ENCODE assay signal across 8 cellular contexts in the genomic region with DNA sequence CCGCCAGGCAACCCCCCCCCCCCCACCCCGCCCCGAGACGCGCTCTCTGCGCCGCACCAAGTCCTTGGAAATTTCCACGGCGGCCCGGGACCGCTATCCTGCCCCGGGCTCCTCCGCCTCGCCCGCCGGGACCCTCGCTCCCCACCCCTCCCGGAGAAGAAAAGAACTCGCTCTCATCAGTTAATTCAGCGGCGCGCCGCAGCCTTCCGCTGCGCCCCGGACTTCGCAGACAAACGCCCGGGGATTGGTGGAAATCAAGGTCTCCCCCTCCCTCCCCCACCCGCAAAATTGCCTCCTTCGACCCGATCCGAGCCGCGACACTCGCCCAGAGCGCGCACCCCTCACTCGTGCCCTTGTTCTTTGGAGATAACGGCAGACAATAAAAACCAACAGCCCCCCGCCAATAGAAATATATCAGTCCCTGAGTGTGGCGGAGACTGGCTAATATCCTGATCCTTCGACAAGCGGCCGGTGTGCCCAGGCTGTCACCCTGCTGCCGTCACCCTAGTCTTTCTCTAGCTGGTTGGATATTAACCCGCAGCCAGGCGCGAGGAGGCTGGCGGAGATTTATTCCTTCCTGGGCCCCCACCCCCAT. TPM values are rescaled to one million over a fixed set of nuclear protein-coding genes. Genes with fewer than 3 reads are reported as not detected.
A peak's percentile ranks its signal among the peaks of the same experiment; 100 is the strongest.
DNase-seq lines count a peak whose midpoint lies in the region; ATAC-seq and TF ChIP-seq lines count a peak whose summit lies in the region.

A gene with protein sequence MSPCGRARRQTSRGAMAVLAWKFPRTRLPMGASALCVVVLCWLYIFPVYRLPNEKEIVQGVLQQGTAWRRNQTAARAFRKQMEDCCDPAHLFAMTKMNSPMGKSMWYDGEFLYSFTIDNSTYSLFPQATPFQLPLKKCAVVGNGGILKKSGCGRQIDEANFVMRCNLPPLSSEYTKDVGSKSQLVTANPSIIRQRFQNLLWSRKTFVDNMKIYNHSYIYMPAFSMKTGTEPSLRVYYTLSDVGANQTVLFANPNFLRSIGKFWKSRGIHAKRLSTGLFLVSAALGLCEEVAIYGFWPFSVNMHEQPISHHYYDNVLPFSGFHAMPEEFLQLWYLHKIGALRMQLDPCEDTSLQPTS (minus strand): TSS at position 12 of the 595 bp plus-strand sequence. CDS start 475 bp downstream, outside the sequence.

- DNase-seq in NCI-H748 (lab: John Stamatoyannopoulos, UW; ENCODE audit: unreplicated experiment) (peak; percentile 60), NCI-H748 treated with DMSO at 0.1 percent for 48 hours (lab: John Stamatoyannopoulos, UW) (no peak), WERI-Rb-1 (peak; percentile 44), caudate nucleus (lab: John Stamatoyannopoulos, UW) (peak in 46 of 61 donors; percentile 15 to 78 (median 56)), left colon (peak in 1 of 2 donors; percentile 49), NAMALWA (ENCODE audit: low spot score) (no peak)
- peak; percentile 62 to 63 for DNase-seq in stimulated activated CD4-positive, alpha-beta T cell treated with anti-CD3 and anti-CD28 coated beads, Interleukin-2, amount 100 ng/mL, for 24 hours

- H3K4me3 ChIP-seq in WERI-Rb-1 (ENCODE audit: low read depth, low read length) = peak within 1 kb of the TSS; percentile 61

- ATAC-seq in HG03521 (IDR thresholded peaks at IDR 0.05; ENCODE audit: unreplicated experiment) = peak; percentile 20
- peak; percentile 47 for ATAC-seq in left colon

- TF ChIP-seq CTCF in WERI-Rb-1 (IDR thresholded peaks at IDR 0.05; ENCODE audit: low read depth, low read length) = no peak

- H3K36me3 ChIP-seq in WERI-Rb-1 = no peaks in the 10 kb centered on the region

- intact Hi-C loops in left colon (cut with DNase I, micrococcal nuclease) = loop anchor here in 1 of 2 donors (10.0 kb wide), 2 partner anchors 110 to 250 kb away; no protein-coding TSS in a partner anchor

- H3K27ac ChIP-seq in WERI-Rb-1 = peak within 1 kb of the TSS; percentile 55
- H3K27ac ChIP-seq in caudate nucleus (ENCODE audit: low read depth, low read length) = peak within 1 kb of the TSS; percentile 80

- peaks cover 5% of the 10 kb centered on the region for H3K27me3 ChIP-seq in WERI-Rb-1 (ENCODE audit: insufficient read depth, low read depth, severe bottlenecking)

- H3K9me3 ChIP-seq in WERI-Rb-1 (ENCODE audit: severe bottlenecking) = no peaks in the 10 kb centered on the region

RNA-seq across cellular contexts. Expression of the gene that starts here (rescaled TPM):
- 1 to 10 TPM; 1.0 to 4.9 TPM for total RNA-seq in left colon

Comparison
In these comparisons a context has a peak if more than half of its experiments do, and no peak if none do; other contexts are left out.
1. DNase-seq: peak in NCI-H748 (single experiment), WERI-Rb-1 (single experiment), caudate nucleus (46 of 61) and stimulated activated CD4-positive, alpha-beta T cell treated with anti-CD3 and anti-CD28 coated beads, Interleukin-2, amount 100 ng/mL, for 24 hours (2 of 2); none in NCI-H748 treated with DMSO at 0.1 percent for 48 hours (single experiment) and NAMALWA (single experiment).